ENCODE assay signal across 15 cellular contexts in the genomic region with DNA sequence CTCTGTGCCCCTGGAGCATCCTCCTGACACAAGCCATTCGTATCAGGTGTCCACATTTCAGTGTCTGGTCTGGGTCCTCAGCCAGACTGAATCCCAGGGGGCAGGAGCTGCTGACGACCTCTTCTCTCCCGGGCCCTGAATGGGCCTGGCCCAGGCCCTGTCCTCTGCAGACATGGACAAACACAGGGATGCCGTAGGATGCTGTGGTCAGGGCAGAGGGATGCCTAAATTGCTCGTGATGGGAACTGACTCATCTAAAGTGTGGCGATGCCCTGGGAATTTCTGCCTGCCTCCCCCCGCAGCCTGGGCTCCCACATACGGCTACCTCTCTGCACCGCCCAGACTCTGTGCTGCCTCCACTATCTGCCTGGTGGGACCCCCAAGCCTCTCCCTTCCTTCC. TPM values are rescaled to one million over a fixed set of nuclear protein-coding genes. Genes with fewer than 3 reads are reported as not detected.
A peak's percentile ranks its signal among the peaks of the same experiment; 100 is the strongest.
DNase-seq lines count a peak whose midpoint lies in the region; ATAC-seq and TF ChIP-seq lines count a peak whose summit lies in the region.
"Had no signal": no experiment of that assay in that cellular context is flagged by ENCODE, and none has a peak within 500 bp of the region (broad histone marks: within the 10 kb centered on the region; RNA-seq: fewer than 3 reads in every experiment).

No MANE protein-coding gene starts in this region.

- H3K27ac ChIP-seq in osteoblast (ENCODE audit: low read depth, low read length) = peak overlapping the region; percentile 69

- H3K9me3 ChIP-seq in osteoblast (ENCODE audit: low read depth, low read length) = no peaks in the 10 kb centered on the region
- H3K9me3 ChIP-seq: SJSA1, tibial nerve had no signal

- H3K79me2 ChIP-seq in osteoblast (ENCODE audit: insufficient read depth, low read length) = no peaks in the 10 kb centered on the region

- no peak for ATAC-seq in HG03469 (IDR thresholded peaks at IDR 0.05; ENCODE audit: unreplicated experiment)
- no peak for ATAC-seq in HG02678 (IDR thresholded peaks at IDR 0.05; ENCODE audit: unreplicated experiment)
- ATAC-seq in HG03159 (IDR thresholded peaks at IDR 0.05; ENCODE audit: unreplicated experiment) = no peak

- peaks cover 2% of the 10 kb centered on the region for H3K27me3 ChIP-seq in osteoblast (ENCODE audit: insufficient read depth, low read length)
- H3K27me3 ChIP-seq: SJSA1, tibial nerve had no signal

- H3K36me3 Mint-ChIP-seq in Calu3 (ENCODE audit: insufficient read depth, unreplicated experiment) = peaks cover 9% of the 10 kb centered on the region
- H3K36me3 Mint-ChIP-seq: immature natural killer cell had no signal

- H4K20me1 ChIP-seq in osteoblast (ENCODE audit: insufficient read depth, low read length) = no peaks in the 10 kb centered on the region

- H3K27me3 Mint-ChIP-seq in Calu3 (ENCODE audit: unreplicated experiment) = no peaks in the 10 kb centered on the region

- H3K9me3 Mint-ChIP-seq in Calu3 (ENCODE audit: low read depth, unreplicated experiment) = no peaks in the 10 kb centered on the region

- H3K36me3 ChIP-seq in osteoblast (ENCODE audit: insufficient read depth, low read length) = no peaks in the 10 kb centered on the region
- H3K36me3 ChIP-seq: SJSA1, tibial nerve had no signal

- intact Hi-C loops in Calu3 (cut with micrococcal nuclease; ENCODE audit: unreplicated experiment) = no loop called here

- TF ChIP-seq CTCF in Calu3 (IDR thresholded peaks at IDR 0.05; ENCODE audit: unreplicated experiment) (no peak), choroid plexus epithelial cell (conservative IDR thresholded peaks at IDR 0.05; ENCODE audit: low read depth, low read length) (no peak), osteoblast (IDR thresholded peaks at IDR 0.05; ENCODE audit: extremely low read depth, low read depth, low read length) (no peak)

- DNase-seq in Calu3 = no peak
- peak; percentile 85 for DNase-seq in LHCN-M2 (ENCODE audit: low read depth)
- DNase-seq in choroid plexus epithelial cell (ENCODE audit: low read depth) = peak; percentile 31
- peak; percentile 94 for DNase-seq in osteoblast (ENCODE audit: insufficient read length, low spot score, missing footprints)
- DNase-seq in COR-L47 (lab: John Stamatoyannopoulos, UW) = no peak
- DNase-seq: activated gamma-delta T cell; effector CD4-positive, alpha-beta T cell; H7; immature natural killer cell; stimulated activated CD4-positive, alpha-beta T cell treated with anti-CD3 and anti-CD28 coated beads, Interleukin-15, amount 100 ng/mL, for 24 hours had no signal

- BruUV-seq in Calu3 (replicated peaks; lab: Mats Ljungman, UMichigan) = no TSS peak

- H3K4me3 Mint-ChIP-seq in Calu3 (ENCODE audit: low read depth, unreplicated experiment) = peak overlapping the region; percentile 4
- H3K4me3 Mint-ChIP-seq: immature natural killer cell had no signal

- peak overlapping the region; percentile 28 for H3K27ac Mint-ChIP-seq in Calu3 (ENCODE audit: unreplicated experiment)
- H3K27ac Mint-ChIP-seq: immature natural killer cell had no signal

- H3K4me1 ChIP-seq in osteoblast (ENCODE audit: insufficient read depth, low read length) = peaks cover 26% of the 10 kb centered on the region

- no peak overlapping the region for H2AFZ ChIP-seq in osteoblast (ENCODE audit: low read length)

- H3K4me2 ChIP-seq in osteoblast (ENCODE audit: insufficient read depth, low read length) = no peak overlapping the region

- no peak overlapping the region for H3K4me3 ChIP-seq in choroid plexus epithelial cell (ENCODE audit: low read depth, low read length)
- no peak overlapping the region for H3K4me3 ChIP-seq in osteoblast (ENCODE audit: insufficient read depth, low read length)
- H3K4me3 ChIP-seq: SJSA1, tibial nerve had no signal

- CTCF ChIA-PET in Calu3 (lab: Charles Lee) = interaction anchor here (0.5 to 1.5 kb wide), 4 partner anchors 10 to 387 kb away, joined by 3 to 9 read pairs (median 4); no protein-coding TSS in a partner anchor

- peaks cover 36% of the 10 kb centered on the region for H3K4me1 Mint-ChIP-seq in Calu3 (ENCODE audit: low read depth, unreplicated experiment)
- H3K4me1 Mint-ChIP-seq: immature natural killer cell had no signal

RNA-seq across cellular contexts. Expression of gene CTSH, which starts 58.5 kb away (rescaled TPM):
- total RNA-seq in Calu3 (2022) (327 and 433 TPM in 2 replicates), LHCN-M2 (2014; rRNA removed) (33.6 and 43.9 TPM in 2 replicates), osteoblast (4.7 and 8.8 TPM in 2 replicates)
- 40.8 TPM for polyA plus RNA-seq in LHCN-M2 (2012)

Comparison
In these comparisons a context has a peak if more than half of its experiments do, and no peak if none do; other contexts are left out.
1. DNase-seq: peak in LHCN-M2 (single experiment), choroid plexus epithelial cell (single experiment) and osteoblast (single experiment); none in Calu3 (single experiment) and COR-L47 (single experiment).